Comparison of ENCODE assay signal across 23 cellular contexts in the genomic region with DNA sequence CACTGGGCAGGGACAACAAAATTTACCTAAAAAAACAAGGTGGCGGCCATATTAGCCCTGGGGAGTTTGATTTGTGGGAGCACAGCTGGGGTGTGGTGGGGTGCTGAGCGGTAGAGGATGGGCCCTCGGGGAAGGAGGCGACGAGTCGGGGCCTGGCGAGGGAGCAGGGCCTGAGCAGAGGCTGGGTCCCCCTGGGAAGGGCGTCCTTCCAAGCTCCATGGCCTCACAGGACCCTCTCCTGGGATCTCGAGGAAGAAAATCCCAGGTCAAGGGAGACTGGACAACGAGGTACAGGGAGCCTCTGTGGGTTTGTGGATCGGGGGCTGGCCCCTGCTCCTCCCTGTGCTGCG.
"Had no signal": no experiment of that assay in that cellular context is flagged by ENCODE, and none has a peak within 500 bp of the region (broad histone marks: within the 10 kb centered on the region; RNA-seq: fewer than 3 reads in every experiment).

No MANE protein-coding gene starts in this region.

- H3K27me3 ChIP-seq: foreskin keratinocyte, vagina had no signal

- H3K9me3 Mint-ChIP-seq: activated CD4-positive, alpha-beta T cell treated with anti-CD3 and anti-CD28 coated beads, Interleukin-2, amount 10 ng/mL, durations not matched to agents 24 days and 14 days; activated naive CD8-positive, alpha-beta T cell treated with anti-CD3 and anti-CD28 coated beads, Interleukin-2, amount 10 ng/mL, durations not matched to agents 7 days and 5 days; neural crest cell; T-cell; T-helper 2 cell treated with Interferon-gamma antibody and Interleukin-4, amounts not matched to agents 5 μg/mL and 100 μg/mL, for 36 hours had no signal

- ATAC-seq: activated CD4-positive, CD25-positive, alpha-beta regulatory T cell treated with anti-CD3 and anti-CD28 coated beads, Interleukin-2, amount 50 U/mL, for 24 hours; activated CD8-positive, alpha-beta T cell treated with anti-CD3 and anti-CD28 coated beads, Interleukin-2, amount 10 ng/mL, durations not matched to agents 7 days and 5 days; foreskin keratinocyte; stimulated activated naive CD8-positive, alpha-beta T cell treated with anti-CD3 and anti-CD28 coated beads, Interleukin-15, Interleukin-2, amounts not matched to agents 100 U/mL and 50 U/mL, for 24 hours; T-cell had no signal

- H3K27ac ChIP-seq: foreskin keratinocyte, prostate gland, tibial artery, vagina, VCaP had no signal

- H3K36me3 Mint-ChIP-seq: activated naive CD8-positive, alpha-beta T cell treated with anti-CD3 and anti-CD28 coated beads, Interleukin-2, amount 10 ng/mL, durations not matched to agents 7 days and 5 days; naive B cell; T-cell had no signal

- H3K4me1 Mint-ChIP-seq: activated CD4-positive, alpha-beta T cell treated with anti-CD3 and anti-CD28 coated beads, Interleukin-2, amount 10 ng/mL, durations not matched to agents 24 days and 14 days; activated naive CD8-positive, alpha-beta T cell treated with anti-CD3 and anti-CD28 coated beads, Interleukin-2, amount 10 ng/mL, durations not matched to agents 7 days and 5 days; naive B cell; neural crest cell; T-cell had no signal

- H3K36me3 ChIP-seq: prostate gland, tibial artery, vagina had no signal

- H3K27ac Mint-ChIP-seq: activated CD4-positive, alpha-beta T cell treated with anti-CD3 and anti-CD28 coated beads, Interleukin-2, amount 10 ng/mL, durations not matched to agents 24 days and 14 days; activated CD8-positive, alpha-beta T cell treated with anti-CD3 and anti-CD28 coated beads, Interleukin-2, amount 10 ng/mL, durations not matched to agents 7 days and 5 days; activated naive CD8-positive, alpha-beta T cell treated with anti-CD3 and anti-CD28 coated beads, Interleukin-2, amount 10 ng/mL, durations not matched to agents 7 days and 5 days; naive B cell; T-cell; T-helper 2 cell treated with Interferon-gamma antibody and Interleukin-4, amounts not matched to agents 5 μg/mL and 100 μg/mL, for 36 hours had no signal

- H3K4me1 ChIP-seq: foreskin keratinocyte, prostate gland, tibial artery, vagina had no signal

- H3K4me3 Mint-ChIP-seq: activated CD4-positive, alpha-beta T cell treated with anti-CD3 and anti-CD28 coated beads, Interleukin-2, amount 10 ng/mL, durations not matched to agents 24 days and 14 days; activated CD8-positive, alpha-beta T cell treated with anti-CD3 and anti-CD28 coated beads, Interleukin-2, amount 10 ng/mL, durations not matched to agents 7 days and 5 days; activated naive CD8-positive, alpha-beta T cell treated with anti-CD3 and anti-CD28 coated beads, Interleukin-2, amount 10 ng/mL, durations not matched to agents 7 days and 5 days; naive B cell; neural crest cell; T-cell; T-helper 2 cell treated with Interferon-gamma antibody and Interleukin-4, amounts not matched to agents 5 μg/mL and 100 μg/mL, for 36 hours had no signal

- H3K9me3 ChIP-seq: prostate gland, tibial artery, vagina had no signal

- H3K27me3 Mint-ChIP-seq: activated CD4-positive, alpha-beta T cell treated with anti-CD3 and anti-CD28 coated beads, Interleukin-2, amount 10 ng/mL, durations not matched to agents 24 days and 14 days had no signal

- DNase-seq: activated CD4-positive, alpha-beta T cell treated with anti-CD3 and anti-CD28 coated beads, Interleukin-2, amount 10 ng/mL, durations not matched to agents 24 days and 14 days; activated CD8-positive, alpha-beta T cell treated with anti-CD3 and anti-CD28 coated beads, Interleukin-2, amount 10 ng/mL, durations not matched to agents 7 days and 5 days; activated naive CD4-positive, alpha-beta T cell treated with Interleukin-2 at 50 U/mL for 16 hours; activated naive CD8-positive, alpha-beta T cell treated with anti-CD3 and anti-CD28 coated beads, Interleukin-2, amount 10 ng/mL, durations not matched to agents 7 days and 5 days; activated T-cell treated with anti-CD3 and anti-CD28 coated beads, Interleukin-2, amount 50 U/mL, for 48 hours; amniotic stem cell; cerebellar nuclear complex; effector CD4-positive, alpha-beta T cell; foreskin keratinocyte; naive B cell; stimulated activated CD4-positive, alpha-beta T cell treated with anti-CD3 and anti-CD28 coated beads, Interleukin-12 subunit alpha, Interleukin-12 subunit beta, amount 100 ng/mL, for 4 hours; stimulated activated CD4-positive, alpha-beta T cell treated with anti-CD3 and anti-CD28 coated beads, Interleukin-4, amount 100 ng/mL, for 4 hours; stimulated activated naive CD8-positive, alpha-beta T cell treated with anti-CD3 and anti-CD28 coated beads, Interleukin-15, Interleukin-2, amounts not matched to agents 100 U/mL and 50 U/mL, for 24 hours; substantia nigra; T-cell had no signal

- H3K4me3 ChIP-seq: lung, prostate gland, tibial artery, vagina had no signal
